Comparison of ENCODE assay signal across 17 cellular contexts in genomic region chr13:49409008-49409407, GRCh38.
"Had no signal": no experiment of that assay in that cellular context is flagged by ENCODE, and none has a peak within 500 bp of the region (broad histone marks: within the 10 kb centered on the region; RNA-seq: fewer than 3 reads in every experiment).

No MANE protein-coding gene starts in this region.

- H3K4me1 ChIP-seq: vagina had no signal

- DNase-seq: activated CD4-positive, alpha-beta memory T cell treated with anti-CD3 and anti-CD28 coated beads for 36 hours; activated CD4-positive, alpha-beta T cell treated with anti-CD3 and anti-CD28 coated beads for 1 hour; activated CD8-positive, alpha-beta memory T cell treated with anti-CD3 and anti-CD28 coated beads, Interleukin-2, amount 10 ng/mL, durations not matched to agents 7 days and 5 days; activated naive CD4-positive, alpha-beta T cell treated with anti-CD3 and anti-CD28 coated beads, Interleukin-2, amount 10 ng/mL, durations not matched to agents 7 days and 5 days; activated T-cell treated with anti-CD3 and anti-CD28 coated beads, Interleukin-2, amount 50 U/mL, for 1 hour; caudate nucleus; esophagus squamous epithelium; foreskin fibroblast; ovary; stimulated activated CD4-positive, alpha-beta T cell treated with anti-CD3 and anti-CD28 coated beads, Interleukin-12 subunit alpha, Interleukin-12 subunit beta, amount 100 ng/mL, for 4 hours; stimulated activated CD4-positive, alpha-beta T cell treated with anti-CD3 and anti-CD28 coated beads, Interleukin-2, amount 100 ng/mL, for 24 hours; T-helper 1 cell had no signal

- H3K9me3 ChIP-seq: esophagus squamous epithelium, ovary had no signal

- H3K27ac ChIP-seq: ovary, vagina, VCaP had no signal

- FAIRE-seq: colon had no signal

- H3K36me3 ChIP-seq: esophagus squamous epithelium, ovary had no signal

- ATAC-seq: activated CD8-positive, alpha-beta memory T cell treated with anti-CD3 and anti-CD28 coated beads, Interleukin-2, amount 10 ng/mL, durations not matched to agents 7 days and 5 days; stimulated activated effector memory CD8-positive, alpha-beta T cell treated with anti-CD3 and anti-CD28 coated beads, Interleukin-12 subunit alpha, Interleukin-12 subunit beta, amount 100 ng/mL, for 72 hours had no signal

- H3K27me3 ChIP-seq: esophagus squamous epithelium, ovary, tibial nerve, vagina had no signal

- H3K4me3 ChIP-seq: esophagus squamous epithelium, ovary, tibial nerve, vagina had no signal
